Comparison of ENCODE assay signal across 33 cellular contexts in genomic region chr14:75477881-75478280, GRCh38. TPM values are rescaled to one million over a fixed set of nuclear protein-coding genes. Genes with fewer than 3 reads are reported as not detected.
"Had no signal": no experiment of that assay in that cellular context is flagged by ENCODE, and none has a peak within 500 bp of the region (broad histone marks: within the 10 kb centered on the region; RNA-seq: fewer than 3 reads in every experiment).

No MANE protein-coding gene starts in this region.

- H3K27me3 ChIP-seq: ascending aorta, cardiac muscle cell, MG63 had no signal

- H3K36me3 ChIP-seq: cardiac muscle cell, WERI-Rb-1 had no signal

- ATAC-seq: activated CD8-positive, alpha-beta memory T cell treated with anti-CD3 and anti-CD28 coated beads, Interleukin-2, amount 10 ng/mL, durations not matched to agents 7 days and 5 days had no signal

- DNase-seq: activated CD4-positive, alpha-beta memory T cell treated with anti-CD3 and anti-CD28 coated beads, Interleukin-2, amount 10 ng/mL, durations not matched to agents 7 days and 5 days; activated CD4-positive, alpha-beta T cell treated with anti-CD3 and anti-CD28 coated beads for 1 hour; activated CD4-positive, alpha-beta T cell treated with anti-CD3 and anti-CD28 coated beads for 48 hours; activated CD4-positive, CD25-positive, alpha-beta regulatory T cell; activated CD8-positive, alpha-beta memory T cell treated with anti-CD3 and anti-CD28 coated beads for 24 hours; activated CD8-positive, alpha-beta memory T cell treated with anti-CD3 and anti-CD28 coated beads, Interleukin-2, amount 10 ng/mL, durations not matched to agents 7 days and 5 days; activated CD8-positive, alpha-beta memory T cell treated with anti-CD3 and anti-CD28 coated beads, Interleukin-2, amount 50 U/mL, for 48 hours; activated gamma-delta T cell; activated naive CD4-positive, alpha-beta T cell treated with Interleukin-2 at 50 U/mL for 16 hours; activated naive CD8-positive, alpha-beta T cell treated with anti-CD3 and anti-CD28 coated beads, Interleukin-2, amount 10 ng/mL, durations not matched to agents 7 days and 5 days; activated T-cell treated with anti-CD3 and anti-CD28 coated beads, Interleukin-2, amount 50 U/mL, for 48 hours; amygdala; Kasumi-1; KG1; MG63; NCI-H1048; NCI-H1105 treated with DMSO at 0.1 percent for 48 hours; NCI-H1436; NCI-H1694; NCI-H1930; NCI-H2081 treated with DMSO at 0.1 percent for 48 hours; NCI-H226; NCI-H446 treated with DMSO at 0.1 percent for 48 hours; NCI-H524; NCI-H69; NK-92 treated with Interleukin-12 subunit alpha and Interleukin-12 subunit beta, amount 100 ng/mL, for 24 hours; OCI-M1; Right ventricle myocardium superior; T1000; WERI-Rb-1 had no signal

- H3K27me3 Mint-ChIP-seq: activated naive CD4-positive, alpha-beta T cell treated with anti-CD3 and anti-CD28 coated beads, Interleukin-2, amount 50 U/mL, for 24 hours had no signal

- H3K4me3 Mint-ChIP-seq: activated CD4-positive, alpha-beta memory T cell treated with anti-CD3 and anti-CD28 coated beads, Interleukin-2, amount 10 ng/mL, durations not matched to agents 7 days and 5 days; activated CD8-positive, alpha-beta memory T cell treated with anti-CD3 and anti-CD28 coated beads, Interleukin-2, amount 10 ng/mL, durations not matched to agents 7 days and 5 days; activated naive CD4-positive, alpha-beta T cell treated with anti-CD3 and anti-CD28 coated beads, Interleukin-2, amount 50 U/mL, for 24 hours; activated naive CD8-positive, alpha-beta T cell treated with anti-CD3 and anti-CD28 coated beads, Interleukin-2, amount 10 ng/mL, durations not matched to agents 7 days and 5 days had no signal

- H3K4me1 Mint-ChIP-seq: activated CD4-positive, alpha-beta memory T cell treated with anti-CD3 and anti-CD28 coated beads, Interleukin-2, amount 10 ng/mL, durations not matched to agents 7 days and 5 days; activated CD8-positive, alpha-beta memory T cell treated with anti-CD3 and anti-CD28 coated beads, Interleukin-2, amount 10 ng/mL, durations not matched to agents 7 days and 5 days; activated naive CD4-positive, alpha-beta T cell treated with anti-CD3 and anti-CD28 coated beads, Interleukin-2, amount 50 U/mL, for 24 hours had no signal

- H3K27ac ChIP-seq: ascending aorta, cardiac muscle cell, WERI-Rb-1 had no signal

- H3K9me3 ChIP-seq: ascending aorta, MG63 had no signal

- H3K4me3 ChIP-seq: ascending aorta, cardiac muscle cell, MG63 had no signal

- H3K36me3 Mint-ChIP-seq: activated CD8-positive, alpha-beta memory T cell treated with anti-CD3 and anti-CD28 coated beads, Interleukin-2, amount 10 ng/mL, durations not matched to agents 7 days and 5 days; activated naive CD4-positive, alpha-beta T cell treated with anti-CD3 and anti-CD28 coated beads, Interleukin-2, amount 50 U/mL, for 24 hours; activated naive CD8-positive, alpha-beta T cell treated with anti-CD3 and anti-CD28 coated beads, Interleukin-2, amount 10 ng/mL, durations not matched to agents 7 days and 5 days had no signal

- H3K9me3 Mint-ChIP-seq: activated CD4-positive, alpha-beta memory T cell treated with anti-CD3 and anti-CD28 coated beads, Interleukin-2, amount 10 ng/mL, durations not matched to agents 7 days and 5 days; activated naive CD4-positive, alpha-beta T cell treated with anti-CD3 and anti-CD28 coated beads, Interleukin-2, amount 50 U/mL, for 24 hours; activated naive CD8-positive, alpha-beta T cell treated with anti-CD3 and anti-CD28 coated beads, Interleukin-2, amount 10 ng/mL, durations not matched to agents 7 days and 5 days had no signal

- H3K4me1 ChIP-seq: ascending aorta had no signal

- H3K27ac Mint-ChIP-seq: activated CD4-positive, alpha-beta memory T cell treated with anti-CD3 and anti-CD28 coated beads, Interleukin-2, amount 10 ng/mL, durations not matched to agents 7 days and 5 days; activated CD8-positive, alpha-beta memory T cell treated with anti-CD3 and anti-CD28 coated beads, Interleukin-2, amount 10 ng/mL, durations not matched to agents 7 days and 5 days; activated naive CD4-positive, alpha-beta T cell treated with anti-CD3 and anti-CD28 coated beads, Interleukin-2, amount 50 U/mL, for 24 hours; activated naive CD8-positive, alpha-beta T cell treated with anti-CD3 and anti-CD28 coated beads, Interleukin-2, amount 10 ng/mL, durations not matched to agents 7 days and 5 days had no signal

RNA-seq across cellular contexts. Expression of gene BATF, which starts 44.4 kb away (rescaled TPM):
- total RNA-seq: ascending aorta, cardiac muscle cell had no signal
- polyA plus RNA-seq: cardiac muscle cell had no signal
